In genomic region chr12:121391619-121392324, GRCh38 we compare ENCODE assay signal across 8 cellular contexts. TPM values are rescaled to one million over a fixed set of nuclear protein-coding genes. Genes with fewer than 3 reads are reported as not detected.
DNase-seq lines count a peak whose midpoint lies in the region; ATAC-seq and TF ChIP-seq lines count a peak whose summit lies in the region.

No MANE protein-coding gene starts in this region.

- H3K4me1 ChIP-seq in mesendoderm (ENCODE audit: control insufficient read depth, low read depth, low read length), result no peaks in the 10 kb centered on the region

- H3K18ac ChIP-seq in mesendoderm (ENCODE audit: low read length), result no peak overlapping the region

- H2BK5ac ChIP-seq in mesendoderm (ENCODE audit: low read length), result no peak overlapping the region

- H3K9ac ChIP-seq in mesendoderm (ENCODE audit: low read length), result no peak overlapping the region

- H3K4me3 ChIP-seq in mesendoderm (ENCODE audit: low read length), result no peak overlapping the region

- no peak overlapping the region for H4K8ac ChIP-seq in mesendoderm (ENCODE audit: low read depth, low read length)

- WGBS in mesendoderm (ENCODE audit: extremely low coverage, insufficient coverage, low lambda C conversion rate), result no CpG with 5 or more reads among the region's 10 CpGs

- H3K27ac ChIP-seq in RWPE1, result no peak overlapping the region
- H3K27ac ChIP-seq in mesendoderm (ENCODE audit: low read depth, low read length), result no peak overlapping the region

- CTCF ChIA-PET in RWPE1 (lab: Yijun Ruan, JAX), result interaction anchor here (0.6 kb wide), 1 partner anchor 13 kb away, joined by 3 read pairs; no protein-coding TSS in a partner anchor

- ATAC-seq in GM19351 (IDR thresholded peaks at IDR 0.05; ENCODE audit: unreplicated experiment) (peak; percentile 50), HG03280 (IDR thresholded peaks at IDR 0.05; ENCODE audit: unreplicated experiment) (no peak)

- H4K5ac ChIP-seq in mesendoderm (ENCODE audit: low read length), result no peak overlapping the region

- no peaks in the 10 kb centered on the region for H3K27me3 ChIP-seq in mesendoderm (ENCODE audit: insufficient read depth, low read length, poor library complexity)

- H3K56ac ChIP-seq in mesendoderm (ENCODE audit: low read length), result no peak overlapping the region

- H3K79me2 ChIP-seq in mesendoderm (ENCODE audit: control insufficient read depth, insufficient read depth, low read length), result no peaks in the 10 kb centered on the region

- H2BK15ac ChIP-seq in mesendoderm (replicated peaks; ENCODE audit: low read depth), result no peak overlapping the region

- H3K4me2 ChIP-seq in mesendoderm (ENCODE audit: low read length), result no peak overlapping the region

- no peak overlapping the region for H2BK120ac ChIP-seq in mesendoderm (ENCODE audit: low read depth, low read length)

- no peak overlapping the region for H3K4ac ChIP-seq in mesendoderm (ENCODE audit: low read depth, low read length)

- no peak for TF ChIP-seq CTCF in RWPE1 (conservative IDR thresholded peaks at IDR 0.05; ENCODE audit: low read depth)

- peak; percentile 3 for DNase-seq in RWPE1 (ENCODE audit: low spot score)
- peak; percentile 62 for DNase-seq in fibroblast of peridontal ligament (ENCODE audit: extremely low read depth)
- DNase-seq in stimulated activated CD8-positive, alpha-beta memory T cell treated with anti-CD3 and anti-CD28 coated beads, Interleukin-4, amount 100 ng/mL, for 48 hours, result peak; percentile 56
- DNase-seq in NCI-H1930 (lab: John Stamatoyannopoulos, UW), result no peak
- no peak for DNase-seq in amygdala (lab: John Stamatoyannopoulos, UW)
- no peak for DNase-seq in mesendoderm

- H3K36me3 ChIP-seq in mesendoderm (ENCODE audit: control insufficient read depth, insufficient read depth, low read length), result no peaks in the 10 kb centered on the region

- H2AK5ac ChIP-seq in mesendoderm (ENCODE audit: low read length), result no peak overlapping the region

- POLR2A ChIA-PET in RWPE1 (lab: Yijun Ruan, JAX; ENCODE audit: low non-redundant PET), result no interaction called here

- no peak overlapping the region for H3K23ac ChIP-seq in mesendoderm (ENCODE audit: low read length)

- H3K79me1 ChIP-seq in mesendoderm (ENCODE audit: low read length), result no peaks in the 10 kb centered on the region

RNA-seq across cellular contexts. Expression of gene RNF34, which starts 8.1 kb away (rescaled TPM):
- polyA plus RNA-seq in mesendoderm (2013, experiment 1 of 2), result 45.0 TPM
- 45.4 TPM for polyA plus RNA-seq in mesendoderm (2013, experiment 2 of 2)

RNA-seq across cellular contexts. Expression of gene ANAPC5, which starts 39.6 kb away (rescaled TPM):
- polyA plus RNA-seq in mesendoderm (2013, experiment 1 of 2), result 114 TPM
- polyA plus RNA-seq in mesendoderm (2013, experiment 2 of 2), result 114 TPM

Comparison
In these comparisons a context has a peak if more than half of its experiments do, and no peak if none do; other contexts are left out.
1. DNase-seq: peak in RWPE1 (single experiment), fibroblast of peridontal ligament (single experiment) and stimulated activated CD8-positive, alpha-beta memory T cell treated with anti-CD3 and anti-CD28 coated beads, Interleukin-4, amount 100 ng/mL, for 48 hours (single experiment); none in NCI-H1930 (0 of 2), amygdala (0 of 56) and mesendoderm (single experiment).